In the genomic region with DNA sequence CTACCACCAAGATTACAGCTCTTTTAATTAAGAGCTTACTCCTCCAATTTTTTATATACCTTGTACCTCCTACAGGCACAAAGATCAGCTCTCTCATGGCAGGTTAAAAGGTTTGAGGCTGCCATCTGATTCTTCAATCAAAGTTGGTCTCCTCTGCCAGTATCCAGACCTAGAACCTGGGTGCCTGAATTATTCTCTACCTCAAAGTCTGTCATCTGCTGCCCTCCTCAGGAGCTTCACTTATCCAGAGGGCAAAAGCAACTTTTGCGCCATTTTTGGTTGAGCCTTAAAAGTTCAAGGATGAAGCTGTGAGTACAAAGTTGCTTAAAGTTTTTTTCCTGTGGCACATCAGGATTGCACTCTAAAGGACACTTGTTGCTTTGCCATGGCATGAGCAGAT, we compare ENCODE assay signal across 1 cellular context.
TF ChIP-seq lines count a peak whose summit lies in the region.

No MANE protein-coding gene starts in this region.

TF ChIP-seq in H1, 55 proteins besides CTCF, POLR2A, EP300 and RAD21:
- TF ChIP-seq, protein P1, sequence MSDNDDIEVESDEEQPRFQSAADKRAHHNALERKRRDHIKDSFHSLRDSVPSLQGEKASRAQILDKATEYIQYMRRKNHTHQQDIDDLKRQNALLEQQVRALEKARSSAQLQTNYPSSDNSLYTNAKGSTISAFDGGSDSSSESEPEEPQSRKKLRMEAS (IDR thresholded peaks at IDR 0.05), result no peak
- no peak for TF ChIP-seq ATF3 (IDR thresholded peaks at IDR 0.05; ENCODE audit: insufficient read depth, low read depth, low read length)
- TF ChIP-seq CBX8 (IDR thresholded peaks at IDR 0.05; ENCODE audit: borderline replicate concordance, low read depth, low read length), result no peak
- TF ChIP-seq YY1 (IDR thresholded peaks at IDR 0.05; ENCODE audit: low read depth, low read length), result no peak
- TF ChIP-seq SRF (IDR thresholded peaks at IDR 0.05; ENCODE audit: low read depth, low read length), result no peak
- no peak for TF ChIP-seq ZNF274 (IDR thresholded peaks at IDR 0.05; ENCODE audit: borderline replicate concordance, extremely low read depth, low read length)
- TF ChIP-seq, protein P2, sequence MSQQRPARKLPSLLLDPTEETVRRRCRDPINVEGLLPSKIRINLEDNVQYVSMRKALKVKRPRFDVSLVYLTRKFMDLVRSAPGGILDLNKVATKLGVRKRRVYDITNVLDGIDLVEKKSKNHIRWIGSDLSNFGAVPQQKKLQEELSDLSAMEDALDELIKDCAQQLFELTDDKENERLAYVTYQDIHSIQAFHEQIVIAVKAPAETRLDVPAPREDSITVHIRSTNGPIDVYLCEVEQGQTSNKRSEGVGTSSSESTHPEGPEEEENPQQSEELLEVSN (IDR thresholded peaks at IDR 0.05), result no peak
- no peak for TF ChIP-seq KDM4A (IDR thresholded peaks at IDR 0.05; ENCODE audit: low read depth, low read length, severe bottlenecking)
- TF ChIP-seq SUZ12 (IDR thresholded peaks at IDR 0.05; ENCODE audit: low read length), result no peak
- TF ChIP-seq FOSL1 (IDR thresholded peaks at IDR 0.05; ENCODE audit: insufficient read depth, low read depth, low read length), result no peak
- TF ChIP-seq CHD1 (IDR thresholded peaks at IDR 0.05; ENCODE audit: low read depth, low read length), result no peak
- TF ChIP-seq CHD7 (IDR thresholded peaks at IDR 0.05; ENCODE audit: insufficient replicate concordance, low read length), result no peak
- no peak for TF ChIP-seq TAF1 (IDR thresholded peaks at IDR 0.05; ENCODE audit: low read depth, low read length)
- no peak for TF ChIP-seq CEBPB (IDR thresholded peaks at IDR 0.05; ENCODE audit: low read depth, low read length)
- no peak for TF ChIP-seq KDM1A (IDR thresholded peaks at IDR 0.05; ENCODE audit: borderline replicate concordance, low read length)
- no peak for TF ChIP-seq SP1 (IDR thresholded peaks at IDR 0.05; ENCODE audit: low read depth, low read length)
TF ChIP-seq in H1: peak in this region for 0.
